ENCODE assay signal across 19 cellular contexts in genomic region chr9:109653470-109653869, GRCh38.
DNase-seq lines count a peak whose midpoint lies in the region; ATAC-seq, FAIRE-seq and TF ChIP-seq lines count a peak whose summit lies in the region.
"Had no signal": no experiment of that assay in that cellular context is flagged by ENCODE, and none has a peak within 500 bp of the region (broad histone marks: within the 10 kb centered on the region; RNA-seq: fewer than 3 reads in every experiment).

No MANE protein-coding gene starts in this region.

- H2AFZ ChIP-seq in GM23248 = peak overlapping the region; percentile 53; the same call in 1 of the 2 replicates

- H3F3A ChIP-seq in GM23248 (ENCODE audit: insufficient read depth) = no peaks in the 10 kb centered on the region

- peaks cover 8% of the 10 kb centered on the region; the same call in 1 of the 2 replicates for H3K27me3 ChIP-seq in GM23248 (replicated peaks; ENCODE audit: insufficient read depth)
- H3K27me3 ChIP-seq in dorsolateral prefrontal cortex = no peaks in the 10 kb centered on the region
- H3K27me3 ChIP-seq in right lobe of liver = no peaks in the 10 kb centered on the region

- H3K36me3 ChIP-seq in GM23248 (ENCODE audit: low read depth) (no peaks in the 10 kb centered on the region), right lobe of liver (no peaks in the 10 kb centered on the region)

- no peak for TF ChIP-seq POLR2A in right lobe of liver (IDR thresholded peaks at IDR 0.05)

- no peaks in the 10 kb centered on the region for H4K20me1 ChIP-seq in GM23248 (ENCODE audit: insufficient read depth)

- no peak for TF ChIP-seq CTCF in dorsolateral prefrontal cortex (IDR thresholded peaks at IDR 0.05 in 54 of 56, conservative IDR thresholded peaks at IDR 0.05 in 2 of 56; ENCODE audit: low read depth in 1 of 56, partially characterized antibody in 56 of 56)
- TF ChIP-seq CTCF in right lobe of liver (IDR thresholded peaks at IDR 0.05) = no peak

- no peak overlapping the region for H3K9ac ChIP-seq in GM23248

- H3K79me2 ChIP-seq in GM23248 (ENCODE audit: insufficient read depth) = no peaks in the 10 kb centered on the region

- intact Hi-C loops in dorsolateral prefrontal cortex (cut with DNase I) (loop anchor here in 1 of 2 donors (2.0 to 10.0 kb wide), 3 partner anchors 79 to 179 kb away; no protein-coding TSS in a partner anchor), right lobe of liver (cut with DNase I) (no loop called here)

- H3K9me3 ChIP-seq in GM23248 (ENCODE audit: low read depth) (no peaks in the 10 kb centered on the region), right lobe of liver (no peaks in the 10 kb centered on the region)

- H3K4me1 ChIP-seq in GM23248 (ENCODE audit: insufficient read depth) (peaks cover 8% of the 10 kb centered on the region; the same call in 1 of the 2 replicates), right lobe of liver (no peaks in the 10 kb centered on the region)

- in situ Hi-C loops in GM23248 (cut with MboI) = no loop called here

- H3K27ac ChIP-seq in GM23248 (no peak overlapping the region), dorsolateral prefrontal cortex (peak overlapping the region in 46 of 59 donors; percentile 15 to 86 (median 63)), substantia nigra (ENCODE audit: low read depth, low read length, poor library complexity, severe bottlenecking) (peak overlapping the region; percentile 9), right lobe of liver (no peak overlapping the region)
- H3K27ac ChIP-seq: SK-N-MC had no signal

- H3K4me3 ChIP-seq in GM23248 (no peak overlapping the region), dorsolateral prefrontal cortex (peak overlapping the region in 4 of 59 donors; percentile 9 to 24 (median 15)), right lobe of liver (no peak overlapping the region)
- H3K4me3 ChIP-seq: GM12878, SK-N-MC had no signal

- FAIRE-seq in urothelium cell line (lab: Jason Lieb, UNC) = no peak
- FAIRE-seq: G401.6, GM12878, HepG2 had no signal

- no peak overlapping the region for H3K4me2 ChIP-seq in GM23248 (ENCODE audit: unreplicated experiment)

- DNase-seq in GM23248 (peak; percentile 4), RPMI7951 (ENCODE audit: low read depth) (peak; percentile 37), dorsolateral prefrontal cortex (no peak), substantia nigra (lab: John Stamatoyannopoulos, UW) (no peak), right lobe of liver (no peak), urothelium cell line (ENCODE audit: low spot score) (no peak), ureter (ENCODE audit: low spot score) (no peak)
- DNase-seq: CD4-positive, alpha-beta memory T cell; DMS79 treated with DMSO at 0.1 percent for 48 hours; KG1; NCI-H1436; NCI-H2029; NCI-H2171; NCI-H748 treated with DMSO at 0.1 percent for 48 hours had no signal

- WGBS in GM23248 (ENCODE audit: low coverage in 1 of 2, low lambda C conversion rate in 2 of 2, missing lambda C conversion rate in 2 of 2), 2 experiments = 83 to 89% methylated on average over 2 of the region's 2 CpGs
- 88% methylated on average over 2 of the region's 2 CpGs for WGBS in right lobe of liver (ENCODE audit: insufficient coverage, low coverage, low lambda C conversion rate, missing lambda C conversion rate)

- no peak for ATAC-seq in right lobe of liver
- ATAC-seq: GM12878, Panc1 had no signal

- H3K9me2 ChIP-seq in GM23248 (ENCODE audit: insufficient read depth) = no peaks in the 10 kb centered on the region

Comparison
In these comparisons a context has a peak if more than half of its experiments do, and no peak if none do; other contexts are left out.
1. DNase-seq: peak in GM23248 (single experiment) and RPMI7951 (single experiment); none in dorsolateral prefrontal cortex (0 of 10), substantia nigra (0 of 49), right lobe of liver (0 of 3), urothelium cell line (single experiment) and ureter (single experiment).
2. H3K27ac ChIP-seq: peak in dorsolateral prefrontal cortex (46 of 59) and substantia nigra (single experiment); none in GM23248 (single experiment) and right lobe of liver (0 of 3).